Comparison of ENCODE assay signal across 10 cellular contexts in genomic region chr14:76773188-76773885, GRCh38. TPM values are rescaled to one million over a fixed set of nuclear protein-coding genes. Genes with fewer than 3 reads are reported as not detected.
DNase-seq lines count a peak whose midpoint lies in the region; ATAC-seq and TF ChIP-seq lines count a peak whose summit lies in the region.
"Had no signal": no experiment of that assay in that cellular context is flagged by ENCODE, and none has a peak within 500 bp of the region (broad histone marks: within the 10 kb centered on the region; RNA-seq: fewer than 3 reads in every experiment).

No MANE protein-coding gene starts in this region.

- peaks cover 0 to 8% of the 10 kb centered on the region in 2 donors for H3K27me3 Mint-ChIP-seq in CD8-positive, alpha-beta memory T cell

- no peaks in the 10 kb centered on the region for H3K9me3 ChIP-seq in ascending aorta
- no peaks in the 10 kb centered on the region for H3K9me3 ChIP-seq in CD8-positive, alpha-beta memory T cell (ENCODE audit: low read length)

- POLR2A ChIA-PET in CD8-positive, alpha-beta memory T cell (lab: Charles Lee): interaction anchor here (0.6 kb wide), 1 partner anchor 59 kb away, joined by 3 read pairs; no protein-coding TSS in a partner anchor

- TF ChIP-seq CTCF in ascending aorta (IDR thresholded peaks at IDR 0.05): peak in 1 of 3 experiments; percentile 7

- H3K36me3 ChIP-seq in ascending aorta: peaks cover 8 to 15% of the 10 kb centered on the region in 2 donors
- H3K36me3 ChIP-seq in CD8-positive, alpha-beta memory T cell (ENCODE audit: insufficient read depth, low read length): no peaks in the 10 kb centered on the region

- H3K4me3 Mint-ChIP-seq in CD8-positive, alpha-beta memory T cell: no peak overlapping the region
- H3K4me3 Mint-ChIP-seq: CD8-positive, alpha-beta T cell; T-cell had no signal

- peak overlapping the region in 1 of 2 donors; percentile 21 for H3K4me3 ChIP-seq in ascending aorta
- H3K4me3 ChIP-seq in skin epidermis: no peak overlapping the region
- H3K4me3 ChIP-seq in CD8-positive, alpha-beta memory T cell (ENCODE audit: low read length): no peak overlapping the region

- H3K4me1 Mint-ChIP-seq in CD8-positive, alpha-beta memory T cell: peaks cover 4 to 11% (median 10%) of the 10 kb centered on the region in 3 donors

- peak overlapping the region in 1 of 8 donors; percentile 68 for H3K27ac Mint-ChIP-seq in CD8-positive, alpha-beta memory T cell
- H3K27ac Mint-ChIP-seq: CD8-positive, alpha-beta T cell; T-cell had no signal

- DNase-seq in activated CD8-positive, alpha-beta memory T cell treated with anti-CD3 and anti-CD28 coated beads for 24 hours: peak; percentile 56
- DNase-seq in activated CD8-positive, alpha-beta memory T cell treated with anti-CD3 and anti-CD28 coated beads, Interleukin-2, amount 50 U/mL, for 4 hours: no peak
- DNase-seq in ascending aorta (ENCODE audit: low spot score in 2 of 2): peak; percentile 60 to 92
- peak; percentile 92 for DNase-seq in hepatic stellate cell (ENCODE audit: low spot score)
- DNase-seq in CD8-positive, alpha-beta memory T cell: no peak
- no peak for DNase-seq in NCI-H774 (lab: John Stamatoyannopoulos, UW)

- H3K36me3 Mint-ChIP-seq in CD8-positive, alpha-beta memory T cell: peaks cover 0 to 2% (median 0%) of the 10 kb centered on the region in 3 donors
- H3K36me3 Mint-ChIP-seq: CD8-positive, alpha-beta T cell; T-cell had no signal

- H3K27ac ChIP-seq in ascending aorta (peak overlapping the region; percentile 95 to 97), skin epidermis (peak overlapping the region in 20 of 21 experiments; percentile 16 to 88 (median 70))
- H3K27ac ChIP-seq in CD8-positive, alpha-beta memory T cell (ENCODE audit: low read depth, low read length): no peak overlapping the region

- ATAC-seq in HG03159 (IDR thresholded peaks at IDR 0.05; ENCODE audit: unreplicated experiment): no peak
- ATAC-seq: CD8-positive, alpha-beta T cell; T-cell had no signal

- CTCF ChIA-PET in CD8-positive, alpha-beta memory T cell (lab: Charles Lee): interaction anchor here (1.5 kb wide), 1 partner anchor 11 kb away, joined by 4 read pairs; no protein-coding TSS in a partner anchor

- H3K9me3 Mint-ChIP-seq in CD8-positive, alpha-beta memory T cell: no peaks in the 10 kb centered on the region
- H3K9me3 Mint-ChIP-seq: CD8-positive, alpha-beta T cell; T-cell had no signal

- H3K4me1 ChIP-seq in ascending aorta: peaks cover 22 to 45% of the 10 kb centered on the region in 2 donors
- H3K4me1 ChIP-seq in CD8-positive, alpha-beta memory T cell (ENCODE audit: insufficient read depth, low read length): peaks cover 11% of the 10 kb centered on the region

- intact Hi-C loops in ascending aorta (cut with DNase I): loop anchor here (5.0 kb wide), 1 partner anchor 324 kb away; the partner anchor contains the start of gene CIPC

- H3K27me3 ChIP-seq in ascending aorta: no peaks in the 10 kb centered on the region
- H3K27me3 ChIP-seq in CD8-positive, alpha-beta memory T cell (ENCODE audit: insufficient read depth, low read length, poor library complexity, severe bottlenecking): no peaks in the 10 kb centered on the region

RNA-seq across cellular contexts. Expression of gene VASH1, which starts 12.1 kb away (rescaled TPM):
- 28.4 TPM for total RNA-seq in ascending aorta
- 1 to 10 TPM; 5.7 to 6.3 TPM for total RNA-seq in CD8-positive, alpha-beta memory T cell
- 1.4 TPM for polyA plus RNA-seq in CD8-positive, alpha-beta memory T cell

RNA-seq across cellular contexts. Expression of gene ANGEL1, which starts 39.3 kb away (rescaled TPM):
- total RNA-seq in ascending aorta: 15.5 TPM
- 10 to 100 TPM; 16.0 to 17.1 TPM for total RNA-seq in CD8-positive, alpha-beta memory T cell
- 19.7 TPM for polyA plus RNA-seq in CD8-positive, alpha-beta memory T cell

RNA-seq across cellular contexts. Expression of gene LRRC74A, which starts 52.9 kb away (rescaled TPM):
- not detected for total RNA-seq in ascending aorta
- total RNA-seq in CD8-positive, alpha-beta memory T cell: not detected
- polyA plus RNA-seq in CD8-positive, alpha-beta memory T cell: not detected
- total RNA-seq: CD8-positive, alpha-beta T cell; T-cell had no signal

Comparison
In these comparisons a context has a peak if more than half of its experiments do, and no peak if none do; other contexts are left out.
1. DNase-seq: peak in activated CD8-positive, alpha-beta memory T cell treated with anti-CD3 and anti-CD28 coated beads for 24 hours (single experiment), ascending aorta (2 of 2) and hepatic stellate cell (single experiment); none in activated CD8-positive, alpha-beta memory T cell treated with anti-CD3 and anti-CD28 coated beads, Interleukin-2, amount 50 U/mL, for 4 hours (single experiment), CD8-positive, alpha-beta memory T cell (0 of 5) and NCI-H774 (single experiment).